In genomic region chr17:13337864-13338371, GRCh38 we compare ENCODE assay signal across 8 cellular contexts.
DNase-seq lines count a peak whose midpoint lies in the region; ATAC-seq and TF ChIP-seq lines count a peak whose summit lies in the region.

No MANE protein-coding gene starts in this region.

- H3K27ac ChIP-seq in Karpas-422 (ENCODE audit: low read length): no peak overlapping the region

- no peaks in the 10 kb centered on the region for H3K79me2 ChIP-seq in Karpas-422 (ENCODE audit: low read length)

- no peaks in the 10 kb centered on the region; the same call in 1 of the 2 replicates for H3K27me3 ChIP-seq in Karpas-422 (ENCODE audit: low read length)

- no peaks in the 10 kb centered on the region for H3K36me3 ChIP-seq in Karpas-422 (ENCODE audit: insufficient read depth, low read length)

- H3K4me1 ChIP-seq in Karpas-422 (ENCODE audit: low read length): no peaks in the 10 kb centered on the region

- CTCF ChIA-PET in activated CD8-positive, alpha-beta memory T cell treated with anti-CD3 and anti-CD28 coated beads, Interleukin-2, amount 10 ng/mL, durations not matched to agents 7 days and 5 days (lab: Charles Lee): no interaction called here

- H3K9me3 Mint-ChIP-seq in progenitor cell of endocrine pancreas (ENCODE audit: low read depth): peaks cover 3% of the 10 kb centered on the region
- H3K9me3 Mint-ChIP-seq in activated CD8-positive, alpha-beta memory T cell treated with anti-CD3 and anti-CD28 coated beads, Interleukin-2, amount 10 ng/mL, durations not matched to agents 7 days and 5 days (ENCODE audit: low read depth): no peaks in the 10 kb centered on the region

- no peak overlapping the region for H3K4me2 ChIP-seq in Karpas-422 (ENCODE audit: low read depth, low read length, poor library complexity, severe bottlenecking)

- H3K36me3 Mint-ChIP-seq in progenitor cell of endocrine pancreas (ENCODE audit: insufficient read depth): no peaks in the 10 kb centered on the region
- no peaks in the 10 kb centered on the region for H3K36me3 Mint-ChIP-seq in activated CD8-positive, alpha-beta memory T cell treated with anti-CD3 and anti-CD28 coated beads, Interleukin-2, amount 10 ng/mL, durations not matched to agents 7 days and 5 days

- no peaks in the 10 kb centered on the region for H3K27me3 Mint-ChIP-seq in progenitor cell of endocrine pancreas
- H3K27me3 Mint-ChIP-seq in activated CD8-positive, alpha-beta memory T cell treated with anti-CD3 and anti-CD28 coated beads, Interleukin-2, amount 10 ng/mL, durations not matched to agents 7 days and 5 days: peaks cover 16% of the 10 kb centered on the region

- H2AFZ ChIP-seq in Karpas-422 (ENCODE audit: low read length): no peak overlapping the region

- TF ChIP-seq CTCF in fibroblast of villous mesenchyme (IDR thresholded peaks at IDR 0.05; ENCODE audit: insufficient read depth, low read depth, low read length) (peak; percentile 90), progenitor cell of endocrine pancreas (IDR thresholded peaks at IDR 0.05; ENCODE audit: unreplicated experiment) (peak; percentile 76)

- H3K4me1 Mint-ChIP-seq in progenitor cell of endocrine pancreas (ENCODE audit: low read depth): peaks cover 13% of the 10 kb centered on the region
- peaks cover 3% of the 10 kb centered on the region for H3K4me1 Mint-ChIP-seq in activated CD8-positive, alpha-beta memory T cell treated with anti-CD3 and anti-CD28 coated beads, Interleukin-2, amount 10 ng/mL, durations not matched to agents 7 days and 5 days

- no peaks in the 10 kb centered on the region for H3K9me2 ChIP-seq in Karpas-422 (replicated peaks; ENCODE audit: insufficient read depth, low read length)

- H3K27ac Mint-ChIP-seq in progenitor cell of endocrine pancreas: no peak overlapping the region
- H3K27ac Mint-ChIP-seq in activated CD8-positive, alpha-beta memory T cell treated with anti-CD3 and anti-CD28 coated beads, Interleukin-2, amount 10 ng/mL, durations not matched to agents 7 days and 5 days: no peak overlapping the region

- peak overlapping the region; percentile 63 for H3K4me3 Mint-ChIP-seq in progenitor cell of endocrine pancreas (ENCODE audit: low read depth)
- no peak overlapping the region for H3K4me3 Mint-ChIP-seq in activated CD8-positive, alpha-beta memory T cell treated with anti-CD3 and anti-CD28 coated beads, Interleukin-2, amount 10 ng/mL, durations not matched to agents 7 days and 5 days

- H3K9me3 ChIP-seq in Karpas-422 (ENCODE audit: low read length): no peaks in the 10 kb centered on the region

- H3K9ac ChIP-seq in Karpas-422 (ENCODE audit: low read length): no peak overlapping the region

- no peaks in the 10 kb centered on the region for H4K20me1 ChIP-seq in Karpas-422 (ENCODE audit: insufficient read depth, low read depth, low read length)

- DNase-seq in SIG-M5 treated with dmso at 0.1 percent for 504 hours (lab: John Stamatoyannopoulos, UW; ENCODE audit: unreplicated experiment): peak; percentile 0
- no peak for DNase-seq in SIG-M5 (lab: John Stamatoyannopoulos, UW)
- DNase-seq in Karpas-422: peak; percentile 76
- peak; percentile 8 to 51 for DNase-seq in SW 1271 (lab: John Stamatoyannopoulos, UW)
- peak; percentile 82 for DNase-seq in fibroblast of villous mesenchyme (ENCODE audit: low read depth)
- no peak for DNase-seq in progenitor cell of endocrine pancreas (ENCODE audit: low spot score, unreplicated experiment)
- DNase-seq in activated CD8-positive, alpha-beta memory T cell treated with anti-CD3 and anti-CD28 coated beads, Interleukin-2, amount 10 ng/mL, durations not matched to agents 7 days and 5 days: no peak

- no peak for ATAC-seq in activated CD8-positive, alpha-beta memory T cell treated with anti-CD3 and anti-CD28 coated beads, Interleukin-2, amount 10 ng/mL, durations not matched to agents 7 days and 5 days
- ATAC-seq in HG02798 (IDR thresholded peaks at IDR 0.05; ENCODE audit: poor library complexity, unreplicated experiment): no peak

- H3K4me3 ChIP-seq in Karpas-422 (ENCODE audit: low read length) (no peak overlapping the region), fibroblast of villous mesenchyme (ENCODE audit: low read depth, low read length) (peak overlapping the region; percentile 41)

Comparison
In these comparisons a context has a peak if more than half of its experiments do, and no peak if none do; other contexts are left out.
1. DNase-seq: peak in SIG-M5 treated with dmso at 0.1 percent for 504 hours (single experiment), Karpas-422 (single experiment), SW 1271 (2 of 2) and fibroblast of villous mesenchyme (single experiment); none in SIG-M5 (single experiment), progenitor cell of endocrine pancreas (single experiment) and activated CD8-positive, alpha-beta memory T cell treated with anti-CD3 and anti-CD28 coated beads, Interleukin-2, amount 10 ng/mL, durations not matched to agents 7 days and 5 days (single experiment).